In the genomic region with DNA sequence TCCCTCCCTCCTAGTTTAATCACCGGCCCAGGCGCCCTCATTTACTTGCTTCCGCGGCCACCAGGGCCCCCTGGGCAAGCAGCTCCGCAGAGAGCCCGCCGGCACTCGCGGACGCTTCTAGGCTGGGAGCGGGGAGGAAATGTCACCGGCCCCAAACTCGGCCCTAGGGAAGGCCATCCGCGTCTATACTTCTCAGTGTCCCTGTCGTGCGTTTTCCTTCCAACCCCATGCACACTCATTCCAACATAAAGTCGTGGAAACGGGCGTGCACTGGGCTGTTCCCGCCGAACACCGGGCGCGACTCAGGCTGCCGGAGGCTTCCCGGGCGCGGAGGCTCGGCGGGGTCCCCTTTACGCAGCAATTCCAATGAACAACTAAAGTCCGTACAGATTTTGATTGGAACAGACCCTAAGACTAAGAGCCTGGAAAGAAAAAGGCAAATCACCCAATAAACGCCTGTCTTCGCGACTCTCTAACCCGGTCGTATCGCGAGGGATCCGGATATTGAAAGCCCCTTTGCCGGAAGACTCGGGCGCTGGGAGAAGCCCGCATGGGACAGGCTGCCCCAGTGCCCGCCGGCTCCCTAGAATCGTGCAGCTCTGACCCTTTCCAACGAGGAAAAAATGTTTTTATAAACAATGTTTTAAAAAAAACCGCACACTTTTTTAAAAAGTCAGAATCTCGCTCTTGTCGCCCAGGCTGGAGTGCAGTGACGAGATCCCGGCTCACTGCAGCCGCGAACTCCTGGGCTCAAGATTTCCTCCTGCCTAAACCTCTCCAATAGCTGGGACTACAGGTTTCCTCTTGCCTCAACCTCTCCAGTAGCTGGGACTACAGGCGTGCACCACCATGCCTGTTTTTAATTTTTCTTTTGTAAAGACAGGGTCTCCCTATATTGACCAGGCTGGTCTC, we compare ENCODE assay signal across 11 cellular contexts. TPM values are rescaled to one million over a fixed set of nuclear protein-coding genes. Genes with fewer than 3 reads are reported as not detected.
DNase-seq lines count a peak whose midpoint lies in the region; ATAC-seq, FAIRE-seq and TF ChIP-seq lines count a peak whose summit lies in the region.
"Had no signal": no experiment of that assay in that cellular context is flagged by ENCODE, and none has a peak within 500 bp of the region (broad histone marks: within the 10 kb centered on the region; RNA-seq: fewer than 3 reads in every experiment).

No MANE protein-coding gene starts in this region.

- no peaks in the 10 kb centered on the region for H3K9me3 ChIP-seq in heart left ventricle
- no peaks in the 10 kb centered on the region for H3K9me3 ChIP-seq in ascending aorta
- H3K9me3 ChIP-seq in mesenchymal stem cell (ENCODE audit: control insufficient read depth, low read length) = no peaks in the 10 kb centered on the region
- H3K9me3 ChIP-seq in vagina = no peaks in the 10 kb centered on the region
- no peaks in the 10 kb centered on the region for H3K9me3 ChIP-seq in HepG2 (ENCODE audit: low read length)
- H3K9me3 ChIP-seq in tibial nerve = no peaks in the 10 kb centered on the region

- H3K27ac ChIP-seq in heart left ventricle (no peak overlapping the region), ascending aorta (no peak overlapping the region), mesenchymal stem cell (ENCODE audit: low read length, poor library complexity, severe bottlenecking) (no peak overlapping the region), vagina (peak overlapping the region; percentile 67), HepG2 (ENCODE audit: extremely low read length, insufficient read depth, low read length) (no peak overlapping the region), tibial nerve (peak overlapping the region in 1 of 4 donors; percentile 47)

- no peaks in the 10 kb centered on the region for H3K79me2 ChIP-seq in HepG2 (ENCODE audit: insufficient read depth, low read length)

- H3K4me1 ChIP-seq in heart left ventricle = peaks cover 0 to 36% (median 22%) of the 10 kb centered on the region in 12 donors
- H3K4me1 ChIP-seq in ascending aorta = peaks cover 3 to 18% of the 10 kb centered on the region in 2 donors
- peaks cover 24% of the 10 kb centered on the region for H3K4me1 ChIP-seq in mesenchymal stem cell (ENCODE audit: control insufficient read depth, insufficient read depth, low read depth, low read length)
- peaks cover 29% of the 10 kb centered on the region for H3K4me1 ChIP-seq in vagina
- no peaks in the 10 kb centered on the region for H3K4me1 ChIP-seq in HepG2 (ENCODE audit: insufficient read depth, low read length)
- peaks cover 0 to 40% (median 17%) of the 10 kb centered on the region in 4 donors for H3K4me1 ChIP-seq in tibial nerve

- no peak for TF ChIP-seq RAD21 in HepG2 (CRISPR knock-in tag; IDR thresholded peaks at IDR 0.05)

- H3K4me2 ChIP-seq in mesenchymal stem cell (ENCODE audit: low read length, poor library complexity, severe bottlenecking) (peak overlapping the region; percentile 71), HepG2 (ENCODE audit: low read depth, low read length) (no peak overlapping the region)

- H2BK12ac ChIP-seq in mesenchymal stem cell (ENCODE audit: low read length in 2 of 2) = no peak overlapping the region

- H4K91ac ChIP-seq in mesenchymal stem cell (ENCODE audit: low read length) = no peak overlapping the region

- no peak overlapping the region for H3K18ac ChIP-seq in mesenchymal stem cell (ENCODE audit: low read depth in 1 of 2, low read length in 2 of 2)

- DNase-seq in heart left ventricle (no peak), left cardiac atrium (no peak), ascending aorta (ENCODE audit: low spot score in 2 of 2) (no peak), mesenchymal stem cell (peak; percentile 11), vagina (ENCODE audit: extremely low spot score in 2 of 2) (no peak), HepG2 (ENCODE audit: low spot score) (no peak), tibial nerve (ENCODE audit: low spot score in 2 of 2) (no peak)
- DNase-seq in stimulated activated naive CD4-positive, alpha-beta T cell treated with Interleukin-2 at 50 U/mL for 16 hours (lab: John Stamatoyannopoulos, UW) = no peak
- DNase-seq: activated gamma-delta T cell treated with Interleukin-2 at 50 U/mL for 16 hours, NCI-H2171 treated with DMSO at 0.1 percent for 48 hours had no signal

- FAIRE-seq in HepG2 (lab: Jason Lieb, UNC) = no peak

- H3K4me3 ChIP-seq in heart left ventricle = peak overlapping the region; percentile 6 to 52 (median 24)
- H3K4me3 ChIP-seq in ascending aorta = peak overlapping the region; percentile 39 to 58
- peak overlapping the region in 1 of 2 experiments; percentile 65 for H3K4me3 ChIP-seq in mesenchymal stem cell (ENCODE audit: insufficient read depth in 1 of 2, low read depth in 1 of 2, low read length in 2 of 2)
- H3K4me3 ChIP-seq in vagina = peak overlapping the region; percentile 31 to 50
- no peak overlapping the region for H3K4me3 ChIP-seq in HepG2 (replicated peaks in 1 of 3; ENCODE audit: insufficient read depth in 1 of 3, low read depth in 2 of 3, low read length in 3 of 3)
- peak overlapping the region in 1 of 4 donors; percentile 50 for H3K4me3 ChIP-seq in tibial nerve

- H4K20me1 ChIP-seq in HepG2 (ENCODE audit: insufficient read depth, low read length) = 0 out of 2 replicates have a peak, but pooled peaks cover 5% of the 10 kb centered on the region

- H3K23ac ChIP-seq in mesenchymal stem cell (ENCODE audit: low read length in 2 of 2) = peak overlapping the region in 1 of 2 experiments; percentile 70

- CTCF ChIA-PET in HepG2 (lab: Yijun Ruan, JAX; ENCODE audit: low intra/inter-chr PET ratio, low total read pairs) = no interaction called here

- ATAC-seq in heart left ventricle (no peak), left cardiac atrium (no peak), HepG2 (no peak)

- intact Hi-C loops in heart left ventricle (cut with DNase I) = no loop called here
- intact Hi-C loops in left cardiac atrium (cut with DNase I) = no loop called here
- intact Hi-C loops in ascending aorta (cut with DNase I) = no loop called here
- intact Hi-C loops in vagina (cut with DNase I) = no loop called here
- intact Hi-C loops in HepG2 (cut with micrococcal nuclease; ENCODE audit: unreplicated experiment) = no loop called here

- in situ Hi-C loops in HepG2 (cut with HindIII; ENCODE audit: extremely low pct_ligation_motif_present, low pct_unique_long_range_greater_than_20kb) = no loop called here

- H2AK5ac ChIP-seq in mesenchymal stem cell (ENCODE audit: low read length, severe bottlenecking) = no peak overlapping the region

- H2AFZ ChIP-seq in mesenchymal stem cell (ENCODE audit: low read depth, low read length) = no peak overlapping the region
- H2AFZ ChIP-seq in HepG2 (ENCODE audit: low read length) = no peak overlapping the region

- H3K27me3 ChIP-seq in heart left ventricle (peaks cover 47 to 99% (median 68%) of the 10 kb centered on the region in 9 donors), ascending aorta (peaks cover 27% of the 10 kb centered on the region), mesenchymal stem cell (ENCODE audit: control insufficient read depth in 1 of 2, insufficient read depth in 1 of 2, low read length in 2 of 2) (peaks cover 69 to 93% of the 10 kb centered on the region in 2 experiments), vagina (no peaks in the 10 kb centered on the region), HepG2 (ENCODE audit: control insufficient read depth in 1 of 2, insufficient read depth in 2 of 2, low read length in 2 of 2) (peaks cover 10 to 86% of the 10 kb centered on the region in 2 experiments), tibial nerve (peaks cover 0 to 93% of the 10 kb centered on the region in 2 donors)

- H2BK15ac ChIP-seq in mesenchymal stem cell (ENCODE audit: low read depth, poor library complexity, severe bottlenecking) = no peak overlapping the region

- H3K9ac ChIP-seq in mesenchymal stem cell (ENCODE audit: low read length) (no peak overlapping the region), HepG2 (ENCODE audit: insufficient read depth, low read depth, low read length) (no peak overlapping the region)

- no TSS peak for BruUV-seq in HepG2 (replicated peaks; lab: Mats Ljungman, UMichigan)

- POLR2A ChIA-PET in HepG2 (lab: Yijun Ruan, JAX) = no interaction called here

- H3K36me3 ChIP-seq in heart left ventricle (no peaks in the 10 kb centered on the region), ascending aorta (no peaks in the 10 kb centered on the region), mesenchymal stem cell (ENCODE audit: control insufficient read depth in 1 of 2, insufficient read depth in 2 of 2, low read depth in 1 of 2, low read length in 2 of 2) (no peaks in the 10 kb centered on the region), vagina (no peaks in the 10 kb centered on the region), HepG2 (replicated peaks in 1 of 2; ENCODE audit: control insufficient read depth in 1 of 2, insufficient read depth in 2 of 2, low read length in 2 of 2) (no peaks in the 10 kb centered on the region), tibial nerve (no peaks in the 10 kb centered on the region)

- H2BK120ac ChIP-seq in mesenchymal stem cell (ENCODE audit: low read depth, low read length) = no peak overlapping the region

- H3K79me1 ChIP-seq in mesenchymal stem cell (replicated peaks; ENCODE audit: low read length, poor library complexity, severe bottlenecking) = no peaks in the 10 kb centered on the region

- no peak overlapping the region for H3K14ac ChIP-seq in mesenchymal stem cell (ENCODE audit: low read length in 2 of 2)

- H2BK5ac ChIP-seq in mesenchymal stem cell (ENCODE audit: low read depth, low read length, poor library complexity, severe bottlenecking) = no peak overlapping the region

- TF ChIP-seq POLR2A in heart left ventricle (IDR thresholded peaks at IDR 0.05) = no peak
- no peak for TF ChIP-seq POLR2A in vagina (IDR thresholded peaks at IDR 0.05)
- TF ChIP-seq POLR2A in HepG2 (IDR thresholded peaks at IDR 0.05; ENCODE audit: insufficient read depth in 1 of 2, low read depth in 2 of 2, low read length in 2 of 2) = no peak
- no peak for TF ChIP-seq POLR2A in tibial nerve (IDR thresholded peaks at IDR 0.05)

- 3 to 5% (median 3%) methylated on average over 53 to 57 of the region's 57 CpGs for WGBS in heart left ventricle, 4 donors
- WGBS in mesenchymal stem cell = 4% methylated on average over 55 of the region's 57 CpGs
- 47% methylated on average over 57 of the region's 57 CpGs for WGBS in HepG2 (ENCODE audit: low lambda C conversion rate)
- 4 to 5% methylated on average over 50 to 57 of the region's 57 CpGs for WGBS in tibial nerve, 2 donors

- no peak for TF ChIP-seq EP300 in HepG2 (IDR thresholded peaks at IDR 0.05; ENCODE audit: low read depth in 2 of 2, low read length in 2 of 2)
- no peak for TF ChIP-seq EP300 in HepG2 (CRISPR knock-in tag; IDR thresholded peaks at IDR 0.05; ENCODE audit: borderline replicate concordance)
- TF ChIP-seq EP300 in tibial nerve (IDR thresholded peaks at IDR 0.05) = no peak

- H4K8ac ChIP-seq in mesenchymal stem cell (ENCODE audit: low read length) = no peak overlapping the region

- H3K4ac ChIP-seq in mesenchymal stem cell (ENCODE audit: low read depth in 1 of 2, low read length in 2 of 2) = no peak overlapping the region

- TF ChIP-seq CTCF in heart left ventricle (IDR thresholded peaks at IDR 0.05) (no peak), ascending aorta (IDR thresholded peaks at IDR 0.05) (no peak), vagina (IDR thresholded peaks at IDR 0.05) (no peak), HepG2 (CRISPR knock-in tag; IDR thresholded peaks at IDR 0.05) (no peak), tibial nerve (IDR thresholded peaks at IDR 0.05) (no peak)

RNA-seq across cellular contexts. Expression of a gene that starts 1.3 kb away (rescaled TPM):
- total RNA-seq in heart left ventricle (under 1 TPM in 2 of 9 donors, not detected in 7; 0.12 to 0.72 TPM), left cardiac atrium (not detected), ascending aorta (not detected), vagina (25.3 TPM), HepG2 (2016; rRNA removed; fragmentation: Illumina TruSeq; extraction: Trizol) (not detected in 2 replicates), tibial nerve (not detected)
- polyA plus RNA-seq in heart left ventricle (under 1 TPM in 1 of 2 donors, not detected in 1; 0.03 TPM), HepG2 (2011; rRNA removed) (not detected in 2 replicates)
- not detected for polyA plus RNA-seq in mesenchymal stem cell (2013, experiment 1 of 2)
- polyA plus RNA-seq in mesenchymal stem cell (2013, experiment 2 of 2) = not detected
- not detected in 2 replicates for total RNA-seq in HepG2 (2016; cell fraction: cytosol; rRNA removed; fragmentation: Illumina TruSeq; extraction: Trizol; ENCODE audit: low read depth)
- total RNA-seq in HepG2 (2016; cell fraction: insoluble cytoplasmic fraction; rRNA removed; fragmentation: Illumina TruSeq; extraction: Trizol) = not detected in 2 replicates
- total RNA-seq in HepG2 (2016; cell fraction: membrane; rRNA removed; fragmentation: Illumina TruSeq; extraction: Trizol) = not detected in 2 replicates
- total RNA-seq in HepG2 (2016; cell fraction: nucleus; rRNA removed; fragmentation: Illumina TruSeq; extraction: Trizol) = not detected in 2 replicates
- polyA plus RNA-seq in HepG2 (2011; cell fraction: cytosol; rRNA removed) = not detected in 2 replicates
- polyA plus RNA-seq in HepG2 (2011; cell fraction: nucleus; rRNA removed) = not detected in 2 replicates
- not detected in 2 replicates for polyA plus RNA-seq in HepG2 (2012)
- polyA plus RNA-seq in HepG2 (2016; cell fraction: cytosol; fragmentation: Illumina TruSeq; extraction: Trizol; ENCODE audit: low read depth) = not detected in 2 replicates
- polyA plus RNA-seq in HepG2 (2016; cell fraction: insoluble cytoplasmic fraction; fragmentation: Illumina TruSeq; extraction: Trizol; ENCODE audit: low read depth) = not detected in 2 replicates
- not detected in 2 replicates for polyA plus RNA-seq in HepG2 (2016; cell fraction: membrane; fragmentation: Illumina TruSeq; extraction: Trizol; ENCODE audit: low read depth)
- not detected in 2 replicates for polyA plus RNA-seq in HepG2 (2016; cell fraction: nucleus; fragmentation: Illumina TruSeq; extraction: Trizol; ENCODE audit: insufficient read depth, low read depth)
- 0.16 TPM in 1 of 2 replicates, not detected in the other for polyA minus RNA-seq in HepG2 (2011; rRNA and poly(A)+ RNA removed; ENCODE audit: low replicate concordance)
- polyA minus RNA-seq in HepG2 (2011; cell fraction: cytosol; rRNA and poly(A)+ RNA removed) = not detected in 2 replicates
- not detected in 2 replicates for polyA minus RNA-seq in HepG2 (2011; cell fraction: nucleus; rRNA and poly(A)+ RNA removed)
- total RNA-seq: G401 had no signal

Comparison
In these comparisons a context has a peak if more than half of its experiments do, and no peak if none do; other contexts are left out.
1. H3K4me3 ChIP-seq: peak in heart left ventricle (12 of 12), ascending aorta (2 of 2) and vagina (2 of 2); none in HepG2 (0 of 3).
2. RNA of a gene that starts 1.3 kb away (total RNA-seq): 25.3 TPM in vagina (single experiment); not detected in left cardiac atrium, not detected in HepG2, 0.12 to 0.72 TPM in heart left ventricle, not detected in ascending aorta (single experiment) and not detected in tibial nerve; every median in the first group is over 10 times any median in the second.